Comparison of ENCODE assay signal across 1 cellular context in the genomic region with DNA sequence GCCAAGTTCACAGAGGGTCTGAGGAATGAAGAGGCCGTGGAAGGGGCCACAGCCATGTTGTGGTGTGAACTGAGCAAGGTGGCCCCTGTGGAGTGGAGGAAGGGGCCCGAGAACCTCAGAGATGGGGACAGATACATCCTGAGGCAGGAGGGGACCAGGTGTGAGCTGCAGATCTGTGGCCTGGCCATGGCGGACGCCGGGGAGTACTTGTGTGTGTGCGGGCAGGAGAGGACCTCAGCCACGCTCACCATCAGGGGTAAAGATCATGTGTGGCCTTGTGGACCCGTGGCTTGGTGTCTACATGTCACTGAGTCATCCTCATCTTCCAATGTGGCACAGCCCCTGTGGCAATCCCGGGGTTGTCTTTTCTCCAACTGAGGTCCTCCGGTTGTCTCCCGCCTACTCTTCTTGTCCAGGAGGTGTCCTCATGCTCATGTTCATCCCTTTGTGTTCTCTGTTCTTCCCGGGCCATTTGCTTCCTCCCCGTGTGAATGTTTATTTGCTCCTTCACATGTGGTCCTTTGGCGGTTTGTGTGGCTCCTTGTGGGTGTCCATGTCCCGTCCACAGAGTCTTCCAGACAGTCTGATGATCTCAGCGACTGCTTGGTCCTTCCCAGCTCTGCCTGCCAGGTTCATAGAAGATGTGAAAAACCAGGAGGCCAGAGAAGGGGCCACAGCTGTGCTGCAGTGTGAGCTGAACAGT.
TF ChIP-seq lines count a peak whose summit lies in the region.

No MANE protein-coding gene starts in this region.

TF ChIP-seq in K562, 482 proteins besides CTCF, POLR2A, EP300 and RAD21:
- TF ChIP-seq, protein P1, sequence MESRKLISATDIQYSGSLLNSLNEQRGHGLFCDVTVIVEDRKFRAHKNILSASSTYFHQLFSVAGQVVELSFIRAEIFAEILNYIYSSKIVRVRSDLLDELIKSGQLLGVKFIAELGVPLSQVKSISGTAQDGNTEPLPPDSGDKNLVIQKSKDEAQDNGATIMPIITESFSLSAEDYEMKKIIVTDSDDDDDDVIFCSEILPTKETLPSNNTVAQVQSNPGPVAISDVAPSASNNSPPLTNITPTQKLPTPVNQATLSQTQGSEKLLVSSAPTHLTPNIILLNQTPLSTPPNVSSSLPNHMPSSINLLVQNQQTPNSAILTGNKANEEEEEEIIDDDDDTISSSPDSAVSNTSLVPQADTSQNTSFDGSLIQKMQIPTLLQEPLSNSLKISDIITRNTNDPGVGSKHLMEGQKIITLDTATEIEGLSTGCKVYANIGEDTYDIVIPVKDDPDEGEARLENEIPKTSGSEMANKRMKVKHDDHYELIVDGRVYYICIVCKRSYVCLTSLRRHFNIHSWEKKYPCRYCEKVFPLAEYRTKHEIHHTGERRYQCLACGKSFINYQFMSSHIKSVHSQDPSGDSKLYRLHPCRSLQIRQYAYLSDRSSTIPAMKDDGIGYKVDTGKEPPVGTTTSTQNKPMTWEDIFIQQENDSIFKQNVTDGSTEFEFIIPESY (CRISPR knock-in tag; IDR thresholded peaks at IDR 0.05) = peak; percentile 83
- no peak for TF ChIP-seq FOXA3 (CRISPR knock-in tag; conservative IDR thresholded peaks at IDR 0.05 in 1 of 2, IDR thresholded peaks at IDR 0.05 in 1 of 2)
